ENCODE assay signal across 16 cellular contexts in genomic region chr11:128330203-128330602, GRCh38.
DNase-seq lines count a peak whose midpoint lies in the region; ATAC-seq and TF ChIP-seq lines count a peak whose summit lies in the region.
"Had no signal": no experiment of that assay in that cellular context is flagged by ENCODE, and none has a peak within 500 bp of the region (broad histone marks: within the 10 kb centered on the region; RNA-seq: fewer than 3 reads in every experiment).

No MANE protein-coding gene starts in this region.

- H3K79me1 ChIP-seq in trophoblast cell (ENCODE audit: low read length) = peaks cover 24% of the 10 kb centered on the region

- H4K8ac ChIP-seq in trophoblast cell (ENCODE audit: low read depth, low read length) = no peak overlapping the region

- peak overlapping the region; percentile 65 for H3K27ac ChIP-seq in effector memory CD4-positive, alpha-beta T cell (ENCODE audit: insufficient read depth, low read length, poor library complexity, severe bottlenecking)
- H3K27ac ChIP-seq in trophoblast cell (ENCODE audit: low read depth, low read length) (no peak overlapping the region), foreskin keratinocyte (no peak overlapping the region)
- H3K27ac ChIP-seq: psoas muscle had no signal

- peaks cover 55% of the 10 kb centered on the region for H3K4me1 ChIP-seq in effector memory CD4-positive, alpha-beta T cell (ENCODE audit: control insufficient read depth, insufficient read depth, low read length, poor library complexity, severe bottlenecking)
- peaks cover 21% of the 10 kb centered on the region in 2 experiments for H3K4me1 ChIP-seq in trophoblast cell (ENCODE audit: control insufficient read depth in 1 of 2, insufficient read depth in 2 of 2, low read length in 2 of 2)
- no peaks in the 10 kb centered on the region for H3K4me1 ChIP-seq in foreskin keratinocyte
- H3K4me1 ChIP-seq: breast epithelium, psoas muscle had no signal

- peak overlapping the region; percentile 88 for H3K27ac Mint-ChIP-seq in T-helper 2 cell treated with Interferon-gamma antibody and Interleukin-4, amounts not matched to agents 5 μg/mL and 100 μg/mL, for 36 hours

- H4K91ac ChIP-seq in trophoblast cell (ENCODE audit: low read depth, low read length) = peak overlapping the region; percentile 23

- no peak overlapping the region for H3K23ac ChIP-seq in trophoblast cell (ENCODE audit: low read length)

- H2AK5ac ChIP-seq in trophoblast cell (ENCODE audit: low read length) = peak overlapping the region; percentile 81

- no peaks in the 10 kb centered on the region for H3K9me3 Mint-ChIP-seq in T-helper 2 cell treated with Interferon-gamma antibody and Interleukin-4, amounts not matched to agents 5 μg/mL and 100 μg/mL, for 36 hours

- H3K36me3 Mint-ChIP-seq in T-helper 2 cell treated with Interferon-gamma antibody and Interleukin-4, amounts not matched to agents 5 μg/mL and 100 μg/mL, for 36 hours (ENCODE audit: low read depth) = no peaks in the 10 kb centered on the region

- peak overlapping the region; percentile 38 for H2BK120ac ChIP-seq in trophoblast cell (ENCODE audit: insufficient read depth, low read length, poor library complexity)

- no peak for ATAC-seq in foreskin keratinocyte
- no peak for ATAC-seq in GM19324 (IDR thresholded peaks at IDR 0.05; ENCODE audit: low FRiP score, unreplicated experiment)
- ATAC-seq: psoas muscle had no signal

- H3K9ac ChIP-seq in trophoblast cell (ENCODE audit: low read length) = peak overlapping the region; percentile 3

- H2AFZ ChIP-seq in trophoblast cell (ENCODE audit: insufficient read depth, low read length, poor library complexity) = no peak overlapping the region

- TF ChIP-seq CTCF in foreskin keratinocyte (conservative IDR thresholded peaks at IDR 0.05) = no peak

- H4K12ac ChIP-seq in trophoblast cell (ENCODE audit: low read depth, low read length) = no peak overlapping the region

- H3K79me2 ChIP-seq in trophoblast cell (ENCODE audit: control insufficient read depth, insufficient read depth, low read length, poor library complexity) = peaks cover 2% of the 10 kb centered on the region

- H3K27me3 ChIP-seq in effector memory CD4-positive, alpha-beta T cell (replicated peaks; ENCODE audit: control insufficient read depth, insufficient read depth, low read length, poor library complexity, severe bottlenecking) = no peaks in the 10 kb centered on the region
- H3K27me3 ChIP-seq in trophoblast cell (ENCODE audit: insufficient read depth, low read length) (no peaks in the 10 kb centered on the region), foreskin keratinocyte (peaks cover 3% of the 10 kb centered on the region)
- H3K27me3 ChIP-seq: breast epithelium had no signal

- H2BK12ac ChIP-seq in trophoblast cell (ENCODE audit: low read length) = peak overlapping the region; percentile 29

- no peak overlapping the region for H3K4me3 ChIP-seq in effector memory CD4-positive, alpha-beta T cell (ENCODE audit: insufficient read depth, low read depth, low read length, poor library complexity, severe bottlenecking)
- H3K4me3 ChIP-seq in trophoblast cell (ENCODE audit: low read depth, low read length) = no peak overlapping the region
- H3K4me3 ChIP-seq: breast epithelium, psoas muscle had no signal

- H3K9me3 ChIP-seq in effector memory CD4-positive, alpha-beta T cell (ENCODE audit: control insufficient read depth, low read length) = no peaks in the 10 kb centered on the region
- H3K9me3 ChIP-seq in trophoblast cell (ENCODE audit: insufficient read depth, low read depth, low read length) = no peaks in the 10 kb centered on the region
- H3K9me3 ChIP-seq: breast epithelium, psoas muscle had no signal

- no peak overlapping the region for H3K4me2 ChIP-seq in trophoblast cell (ENCODE audit: low read length)

- peaks cover 68% of the 10 kb centered on the region for H3K4me1 Mint-ChIP-seq in T-helper 2 cell treated with Interferon-gamma antibody and Interleukin-4, amounts not matched to agents 5 μg/mL and 100 μg/mL, for 36 hours (ENCODE audit: low read depth)

- H2BK5ac ChIP-seq in trophoblast cell (ENCODE audit: low read depth, low read length, poor library complexity) = no peak overlapping the region

- peak overlapping the region; percentile 35 for H3K4me3 Mint-ChIP-seq in T-helper 2 cell treated with Interferon-gamma antibody and Interleukin-4, amounts not matched to agents 5 μg/mL and 100 μg/mL, for 36 hours

- H3K18ac ChIP-seq in trophoblast cell (ENCODE audit: low read length) = no peak overlapping the region

- H3K27me3 Mint-ChIP-seq in T-helper 2 cell treated with Interferon-gamma antibody and Interleukin-4, amounts not matched to agents 5 μg/mL and 100 μg/mL, for 36 hours (ENCODE audit: low read depth) = no peaks in the 10 kb centered on the region

- H3K36me3 ChIP-seq in effector memory CD4-positive, alpha-beta T cell (ENCODE audit: control insufficient read depth, insufficient read depth, low read length) = no peaks in the 10 kb centered on the region
- no peaks in the 10 kb centered on the region for H3K36me3 ChIP-seq in trophoblast cell (ENCODE audit: control insufficient read depth in 1 of 2, insufficient read depth in 2 of 2, low read length in 2 of 2)
- H3K36me3 ChIP-seq: breast epithelium had no signal

- H3K4ac ChIP-seq in trophoblast cell (ENCODE audit: low read depth, low read length) = peak overlapping the region; percentile 27

- WGBS in trophoblast cell (ENCODE audit: extremely low coverage, insufficient coverage, insufficient read length) = no CpG with 5 or more reads among the region's 2 CpGs

- DNase-seq in T-helper 2 cell treated with Interferon-gamma antibody and Interleukin-4, amounts not matched to agents 5 μg/mL and 100 μg/mL, for 36 hours (ENCODE audit: low spot score) = no peak
- DNase-seq in T-helper 2 cell = no peak
- peak; percentile 70 for DNase-seq in NCI-H146 (lab: John Stamatoyannopoulos, UW)
- no peak for DNase-seq in effector memory CD4-positive, alpha-beta T cell
- DNase-seq in trophoblast cell = no peak
- DNase-seq in foreskin keratinocyte = no peak
- no peak for DNase-seq in cerebellar nuclear complex (lab: John Stamatoyannopoulos, UW)
- DNase-seq: activated effector memory CD4-positive, alpha-beta T cell treated with anti-CD3 and anti-CD28 coated beads, Interleukin-2, amount 50 U/mL, for 16 hours; Kasumi-1; kidney glomerular epithelial cell; NCI-H1694 treated with DMSO at 0.1 percent for 48 hours; NCI-H526 treated with DMSO at 0.1 percent for 48 hours; psoas muscle; RPMI8226 had no signal

- peak overlapping the region; percentile 9 for H3K14ac ChIP-seq in trophoblast cell (ENCODE audit: low read length)
